In the genomic region with DNA sequence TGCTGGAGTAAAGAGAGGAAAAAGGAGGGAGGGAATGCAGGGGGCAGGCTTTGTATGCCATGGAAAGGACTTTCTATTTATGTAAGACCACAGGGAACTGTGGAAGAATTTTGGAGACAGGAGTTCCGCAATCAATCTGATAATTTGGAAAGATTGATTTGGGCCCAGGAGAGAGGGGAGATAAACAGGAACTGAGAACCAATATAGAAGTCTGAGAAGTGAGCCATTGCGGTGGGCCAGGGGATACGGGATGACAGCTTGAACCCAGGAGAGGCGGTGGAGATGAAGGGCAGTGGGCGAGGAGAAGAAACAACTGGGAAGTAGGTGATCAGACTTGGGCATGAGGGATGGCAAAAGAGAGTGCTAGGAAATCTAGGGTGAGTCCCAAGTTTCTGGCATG, we compare ENCODE assay signal across 22 cellular contexts. TPM values are rescaled to one million over a fixed set of nuclear protein-coding genes. Genes with fewer than 3 reads are reported as not detected.
DNase-seq lines count a peak whose midpoint lies in the region; ATAC-seq, FAIRE-seq and TF ChIP-seq lines count a peak whose summit lies in the region.
"Had no signal": no experiment of that assay in that cellular context is flagged by ENCODE, and none has a peak within 500 bp of the region (broad histone marks: within the 10 kb centered on the region; RNA-seq: fewer than 3 reads in every experiment).

No MANE protein-coding gene starts in this region.

- FAIRE-seq in GM12891 (lab: Jason Lieb, UNC), result no peak
- FAIRE-seq: RCC 7860 had no signal

- H3K27me3 ChIP-seq in dorsolateral prefrontal cortex, result no peaks in the 10 kb centered on the region
- H3K27me3 ChIP-seq: MG63, SJCRH30 had no signal

- H3K27me3 Mint-ChIP-seq in stimulated activated naive B cell treated with anti-CD40 and anti-IgM and Interleukin-4, amounts not matched to agents 10 μg/mL and 1 μg/mL and 100 μg/mL, for 72 hours, result no peaks in the 10 kb centered on the region
- H3K27me3 Mint-ChIP-seq: CD4-positive, CD25-positive, alpha-beta regulatory T cell had no signal

- TF ChIP-seq POLR2A in GM12891 (IDR thresholded peaks at IDR 0.05; ENCODE audit: low read depth, low read length), result no peak

- H3K27ac ChIP-seq in dorsolateral prefrontal cortex, result peak overlapping the region in 45 of 59 donors; percentile 15 to 100 (median 69)
- H3K27ac ChIP-seq: SJCRH30 had no signal

- peak overlapping the region; percentile 30 to 41 for H3K4me3 Mint-ChIP-seq in stimulated activated naive B cell treated with anti-CD40 and anti-IgM and Interleukin-4, amounts not matched to agents 10 μg/mL and 1 μg/mL and 100 μg/mL, for 72 hours
- H3K4me3 Mint-ChIP-seq: CD4-positive, CD25-positive, alpha-beta regulatory T cell had no signal

- peaks cover 47 to 85% of the 10 kb centered on the region in 2 donors for H3K4me1 Mint-ChIP-seq in stimulated activated naive B cell treated with anti-CD40 and anti-IgM and Interleukin-4, amounts not matched to agents 10 μg/mL and 1 μg/mL and 100 μg/mL, for 72 hours

- no peak for TF ChIP-seq CTCF in dorsolateral prefrontal cortex (IDR thresholded peaks at IDR 0.05 in 54 of 56, conservative IDR thresholded peaks at IDR 0.05 in 2 of 56; ENCODE audit: low read depth in 1 of 56, partially characterized antibody in 56 of 56)

- peaks cover 42 to 47% of the 10 kb centered on the region in 2 donors for H3K36me3 Mint-ChIP-seq in stimulated activated naive B cell treated with anti-CD40 and anti-IgM and Interleukin-4, amounts not matched to agents 10 μg/mL and 1 μg/mL and 100 μg/mL, for 72 hours

- no peak for DNase-seq in GM12891 (ENCODE audit: insufficient read length, low spot score)
- DNase-seq in MV-4-11 (lab: John Stamatoyannopoulos, UW), result peak; percentile 9
- no peak for DNase-seq in dorsolateral prefrontal cortex
- no peak for DNase-seq in stimulated activated naive B cell treated with anti-CD40 and anti-IgM and Interleukin-4, amounts not matched to agents 10 μg/mL and 1 μg/mL and 100 μg/mL, for 72 hours
- no peak for DNase-seq in NCI-H82 treated with DMSO at 0.1 percent for 48 hours (lab: John Stamatoyannopoulos, UW; ENCODE audit: unreplicated experiment)
- no peak for DNase-seq in stimulated activated CD8-positive, alpha-beta memory T cell treated with anti-CD3 and anti-CD28 coated beads, Interleukin-4, amount 100 ng/mL, for 48 hours
- DNase-seq: CD4-positive, CD25-positive, alpha-beta regulatory T cell; EL; GF-D8; H7; MG63; NCI-H1092 treated with DMSO at 0.1 percent for 48 hours; NCI-H1436 treated with DMSO at 0.1 percent for 48 hours; NCI-H2029; NCI-H2171; NCI-H345; NCI-H524; NCI-H774; OCI-M1; SJCRH30 had no signal

- peak overlapping the region; percentile 75 for H3K27ac Mint-ChIP-seq in stimulated activated naive B cell treated with anti-CD40 and anti-IgM and Interleukin-4, amounts not matched to agents 10 μg/mL and 1 μg/mL and 100 μg/mL, for 72 hours

- H3K9me3 Mint-ChIP-seq in stimulated activated naive B cell treated with anti-CD40 and anti-IgM and Interleukin-4, amounts not matched to agents 10 μg/mL and 1 μg/mL and 100 μg/mL, for 72 hours, result peaks cover 14 to 17% of the 10 kb centered on the region in 2 donors
- H3K9me3 Mint-ChIP-seq: CD4-positive, CD25-positive, alpha-beta regulatory T cell had no signal

- intact Hi-C loops in dorsolateral prefrontal cortex (cut with DNase I), result no loop called here

- H3K4me3 ChIP-seq in dorsolateral prefrontal cortex, result no peak overlapping the region
- H3K4me3 ChIP-seq: MG63, SJCRH30 had no signal

- no peak for ATAC-seq in stimulated activated naive B cell treated with anti-CD40 and anti-IgM and Interleukin-4, amounts not matched to agents 10 μg/mL and 1 μg/mL and 100 μg/mL, for 72 hours (replicated peaks)
- no peak for ATAC-seq in SK-N-SH treated with all-trans-retinoic acid at 6 μM for 48 hours

TF ChIP-seq in GM12891, 5 proteins besides CTCF, POLR2A, EP300 and RAD21:
- TF ChIP-seq POU2F2 (IDR thresholded peaks at IDR 0.05; ENCODE audit: low read depth, low read length) (no peak), SPI1 (IDR thresholded peaks at IDR 0.05; ENCODE audit: low read depth, low read length) (peak; percentile 70)

TF ChIP-seq in SK-N-SH treated with all-trans-retinoic acid at 6 μM for 48 hours, 23 proteins besides CTCF, POLR2A, EP300 and RAD21:
- TF ChIP-seq TOX (CRISPR knock-in tag; IDR thresholded peaks at IDR 0.05; ENCODE audit: borderline replicate concordance), result no peak
TF ChIP-seq in SK-N-SH treated with all-trans-retinoic acid at 6 μM for 48 hours: peak in this region for 0.

RNA-seq across cellular contexts. Expression of gene RASGRP3, which starts 23.7 kb away (rescaled TPM):
- polyA plus RNA-seq in GM12891 (2012; ENCODE audit: low read depth, missing spikeins), result 104 TPM
- 100 to 1,000 TPM in 1 of 120 experiments, 10 to 100 TPM in 106, 1 to 10 TPM in 13; 4.2 to 101 (median 24.4) TPM for total RNA-seq in dorsolateral prefrontal cortex
